In genomic region chr20:20755227-20755626, GRCh38 we compare ENCODE assay signal across 16 cellular contexts.
"Had no signal": no experiment of that assay in that cellular context is flagged by ENCODE, and none has a peak within 500 bp of the region (broad histone marks: within the 10 kb centered on the region; RNA-seq: fewer than 3 reads in every experiment).

No MANE protein-coding gene starts in this region.

- H3K27me3 ChIP-seq: cardiac muscle cell, esophagus muscularis mucosa, suprapubic skin, upper lobe of left lung had no signal

- H3K36me3 ChIP-seq: cardiac muscle cell, esophagus muscularis mucosa, suprapubic skin, upper lobe of left lung had no signal

- H3K9me3 ChIP-seq: esophagus muscularis mucosa, suprapubic skin, upper lobe of left lung had no signal

- DNase-seq: activated CD4-positive, alpha-beta T cell treated with anti-CD3 and anti-CD28 coated beads, Interleukin-2, amount 50 U/mL, for 1 hour; activated CD4-positive, CD25-positive, alpha-beta regulatory T cell; activated naive CD4-positive, alpha-beta T cell treated with anti-CD3 and anti-CD28 coated beads for 36 hours; activated T-cell treated with anti-CD3 and anti-CD28 coated beads for 4 hours; glutamatergic neuron; immature natural killer cell; left cardiac atrium; mesendoderm; nephron progenitor cell; stimulated activated CD4-positive, alpha-beta T cell treated with anti-CD3 and anti-CD28 coated beads, Interleukin-12 subunit alpha, Interleukin-12 subunit beta, amount 100 ng/mL, for 4 hours; stimulated activated CD4-positive, alpha-beta T cell treated with anti-CD3 and anti-CD28 coated beads, Interleukin-2, amount 100 ng/mL, for 48 hours; stimulated activated naive CD8-positive, alpha-beta T cell treated with anti-CD3 and anti-CD28 coated beads, Interleukin-15, Interleukin-2, amounts not matched to agents 100 U/mL and 50 U/mL, for 24 hours; upper lobe of left lung had no signal

- H3K4me3 ChIP-seq: cardiac muscle cell, esophagus muscularis mucosa, suprapubic skin, upper lobe of left lung had no signal

- H3K27ac ChIP-seq: cardiac muscle cell, esophagus muscularis mucosa, suprapubic skin had no signal
